Comparison of ENCODE assay signal across 8 cellular contexts in the genomic region with DNA sequence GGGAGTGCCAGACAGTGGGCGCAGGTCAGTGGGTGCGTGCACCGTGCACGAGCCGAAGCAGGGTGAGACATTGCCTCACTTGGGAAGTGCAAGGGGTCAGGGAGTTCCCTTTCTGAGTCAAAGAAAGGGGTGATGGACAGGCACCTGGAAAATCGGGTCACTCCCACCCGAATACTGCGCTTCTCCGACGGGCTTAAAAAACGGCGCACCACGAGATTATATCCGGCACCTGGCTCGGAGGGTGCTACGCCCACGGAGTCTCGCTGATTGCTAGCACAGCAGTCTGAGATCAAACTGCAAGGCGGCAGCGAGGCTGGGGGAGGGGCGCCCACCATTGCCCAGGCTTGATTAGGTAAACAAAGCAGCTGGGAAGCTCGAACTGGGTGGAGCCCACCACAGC. TPM values are rescaled to one million over a fixed set of nuclear protein-coding genes. Genes with fewer than 3 reads are reported as not detected.
DNase-seq lines count a peak whose midpoint lies in the region; ATAC-seq, FAIRE-seq and TF ChIP-seq lines count a peak whose summit lies in the region.
"Not testable (repeated sequence)": the region's sequence is repeated elsewhere in the genome, so short reads cannot be mapped to it uniquely, and the experiment has no call there.

No MANE protein-coding gene starts in this region.

- peaks cover 34 to 40% of the 10 kb centered on the region in 2 donors for H3K27me3 Mint-ChIP-seq in T-cell
- peaks cover 26% of the 10 kb centered on the region for H3K27me3 Mint-ChIP-seq in activated T-helper 1 cell treated with anti-CD3 and anti-CD28 coated beads, Interleukin-12 subunit alpha, Interleukin-12 subunit beta, Interleukin-2, Interleukin-4 antibody, amounts not matched to agents 30 ng/mL and 10 ng/mL and 1 ng/mL, durations not matched to agents 14 hours and 24 hours and 36 hours (ENCODE audit: insufficient read depth)
- H3K27me3 Mint-ChIP-seq in glutamatergic neuron (ENCODE audit: unreplicated experiment) = not testable (repeated sequence)

- not testable (repeated sequence) for H2AK5ac ChIP-seq in mesendoderm (ENCODE audit: low read length); trophoblast cell (ENCODE audit: low read length)

- in situ Hi-C loops in mammary epithelial cell (cut with MboI; ENCODE audit: low sequenced_read_pairs in 2 of 2) = not testable (repeated sequence)

- not testable (repeated sequence) for H3K79me1 ChIP-seq in mesendoderm (ENCODE audit: low read length); trophoblast cell (ENCODE audit: low read length)

- H3K23ac ChIP-seq in mesendoderm (ENCODE audit: low read length); trophoblast cell (ENCODE audit: low read length): not testable (repeated sequence)

- H3K4me2 ChIP-seq in A549 (peak overlapping the region; percentile 47), HCT116 (ENCODE audit: low read length) (peak overlapping the region; percentile 77), trophoblast cell (ENCODE audit: low read length) (peak overlapping the region; percentile 41)
- not testable (repeated sequence) for H3K4me2 ChIP-seq in mammary epithelial cell (ENCODE audit: insufficient read depth, low read depth, low read length); mesendoderm (ENCODE audit: low read length)

- H2BK5ac ChIP-seq in mesendoderm (ENCODE audit: low read length); trophoblast cell (ENCODE audit: low read depth, low read length, poor library complexity): not testable (repeated sequence)

- H3K4me3 ChIP-seq in A549 (peak overlapping the region; percentile 26; the same call in 1 of the 3 replicates), HCT116 (replicated peaks in 1 of 2; ENCODE audit: low read depth in 1 of 2, low read length in 2 of 2) (peak overlapping the region; percentile 29 to 52)
- not testable (repeated sequence) for H3K4me3 ChIP-seq in mammary epithelial cell (replicated peaks in 1 of 3; ENCODE audit: insufficient read depth in 1 of 3, low read depth in 2 of 3, low read length in 3 of 3); mesendoderm (ENCODE audit: low read length); trophoblast cell (ENCODE audit: low read depth, low read length)

- H3K9me2 ChIP-seq in HCT116 (ENCODE audit: insufficient read depth) = not testable (repeated sequence)

- not testable (repeated sequence) for H3K9ac ChIP-seq in HCT116 (ENCODE audit: low read length); mammary epithelial cell (ENCODE audit: insufficient read depth, low read length); mesendoderm (ENCODE audit: low read length); trophoblast cell (ENCODE audit: low read length)

- not testable (repeated sequence) for H3K4me1 Mint-ChIP-seq in T-cell; activated T-helper 1 cell treated with anti-CD3 and anti-CD28 coated beads, Interleukin-12 subunit alpha, Interleukin-12 subunit beta, Interleukin-2, Interleukin-4 antibody, amounts not matched to agents 30 ng/mL and 10 ng/mL and 1 ng/mL, durations not matched to agents 14 hours and 24 hours and 36 hours (ENCODE audit: low read depth); glutamatergic neuron (ENCODE audit: low read depth, unreplicated experiment)

- H3K56ac ChIP-seq in mesendoderm (ENCODE audit: low read length) = peak overlapping the region; percentile 15

- not testable (repeated sequence) for H2AFZ ChIP-seq in HCT116 (ENCODE audit: low read depth, low read length, poor library complexity, severe bottlenecking)
- peak overlapping the region; percentile 26 for H2AFZ ChIP-seq in mammary epithelial cell (ENCODE audit: low read depth, low read length)
- H2AFZ ChIP-seq in trophoblast cell (ENCODE audit: insufficient read depth, low read length, poor library complexity) = peak overlapping the region; percentile 54

- H3K14ac ChIP-seq in trophoblast cell (ENCODE audit: low read length) = peak overlapping the region; percentile 77

- POLR2A ChIA-PET in A549 (lab: Yijun Ruan, JAX); HCT116 (lab: Charles Lee); T-cell (lab: Charles Lee): not testable (repeated sequence)

- H3K4ac ChIP-seq in mesendoderm (ENCODE audit: low read depth, low read length); trophoblast cell (ENCODE audit: low read depth, low read length): not testable (repeated sequence)

- H3K4me3 Mint-ChIP-seq in T-cell = peak overlapping the region; percentile 49 to 72 (median 56)
- peak overlapping the region; percentile 24 for H3K4me3 Mint-ChIP-seq in activated T-helper 1 cell treated with anti-CD3 and anti-CD28 coated beads, Interleukin-12 subunit alpha, Interleukin-12 subunit beta, Interleukin-2, Interleukin-4 antibody, amounts not matched to agents 30 ng/mL and 10 ng/mL and 1 ng/mL, durations not matched to agents 14 hours and 24 hours and 36 hours
- peak overlapping the region; percentile 85 for H3K4me3 Mint-ChIP-seq in glutamatergic neuron (ENCODE audit: unreplicated experiment)

- H4K5ac ChIP-seq in mesendoderm (ENCODE audit: low read length) = not testable (repeated sequence)

- H2BK120ac ChIP-seq in mesendoderm (ENCODE audit: low read depth, low read length); trophoblast cell (ENCODE audit: insufficient read depth, low read length, poor library complexity): not testable (repeated sequence)

- peak overlapping the region; percentile 62 for H4K91ac ChIP-seq in trophoblast cell (ENCODE audit: low read depth, low read length)

- H3K79me2 ChIP-seq in HCT116 (ENCODE audit: insufficient read depth, low read length); mammary epithelial cell (ENCODE audit: insufficient read depth, low read length); mesendoderm (ENCODE audit: control insufficient read depth, insufficient read depth, low read length); trophoblast cell (ENCODE audit: control insufficient read depth, insufficient read depth, low read length, poor library complexity): not testable (repeated sequence)

- H2BK15ac ChIP-seq in mesendoderm (replicated peaks; ENCODE audit: low read depth) = not testable (repeated sequence)

- peak overlapping the region in 1 of 2 donors; percentile 20 for H3K27ac Mint-ChIP-seq in T-cell
- not testable (repeated sequence) for H3K27ac Mint-ChIP-seq in activated T-helper 1 cell treated with anti-CD3 and anti-CD28 coated beads, Interleukin-12 subunit alpha, Interleukin-12 subunit beta, Interleukin-2, Interleukin-4 antibody, amounts not matched to agents 30 ng/mL and 10 ng/mL and 1 ng/mL, durations not matched to agents 14 hours and 24 hours and 36 hours
- peak overlapping the region; percentile 85 for H3K27ac Mint-ChIP-seq in glutamatergic neuron (ENCODE audit: unreplicated experiment)

- not testable (repeated sequence) for H4K8ac ChIP-seq in mesendoderm (ENCODE audit: low read depth, low read length)
- peak overlapping the region; percentile 65 for H4K8ac ChIP-seq in trophoblast cell (ENCODE audit: low read depth, low read length)

- intact Hi-C loops in HCT116 (cut with micrococcal nuclease); activated T-helper 1 cell treated with anti-CD3 and anti-CD28 coated beads, Interleukin-12 subunit alpha, Interleukin-12 subunit beta, Interleukin-2, Interleukin-4 antibody, amounts not matched to agents 30 ng/mL and 10 ng/mL and 1 ng/mL, durations not matched to agents 14 hours and 24 hours and 36 hours (cut with micrococcal nuclease); mammary epithelial cell (cut with micrococcal nuclease): not testable (repeated sequence)

- not testable (repeated sequence) for TF ChIP-seq POLR2A in A549 (IDR thresholded peaks at IDR 0.05; ENCODE audit: low read length); HCT116 (IDR thresholded peaks at IDR 0.05; ENCODE audit: borderline replicate concordance, extremely low read depth, insufficient read depth, insufficient read length)

- BruUV-seq in HCT116 (replicated peaks; lab: Mats Ljungman, UMichigan); mammary epithelial cell (replicated peaks; lab: Mats Ljungman, UMichigan): not testable (repeated sequence)

- dilution Hi-C loops in mammary epithelial cell (cut with HindIII; ENCODE audit: low sequenced_read_pairs) = loop anchor here (25.0 kb wide), 1 partner anchor 314 kb away; no protein-coding TSS in a partner anchor

- not testable (repeated sequence) for FAIRE-seq in A549 (lab: Jason Lieb, UNC)

- CTCF ChIA-PET in A549 (lab: Yijun Ruan, JAX) = interaction anchor here (1.7 kb wide), 1 partner anchor 10 kb away, joined by 4 read pairs; no protein-coding TSS in a partner anchor
- CTCF ChIA-PET in HCT116 (lab: Charles Lee) = interaction anchor here (1.1 kb wide), 1 partner anchor 9 kb away, joined by 5 read pairs; no protein-coding TSS in a partner anchor
- CTCF ChIA-PET in T-cell (lab: Charles Lee); mammary epithelial cell (lab: Charles Lee; ENCODE audit: low non-redundant PET): not testable (repeated sequence)

- not testable (repeated sequence) for H4K12ac ChIP-seq in trophoblast cell (ENCODE audit: low read depth, low read length)

- H3K36me3 Mint-ChIP-seq in T-cell; activated T-helper 1 cell treated with anti-CD3 and anti-CD28 coated beads, Interleukin-12 subunit alpha, Interleukin-12 subunit beta, Interleukin-2, Interleukin-4 antibody, amounts not matched to agents 30 ng/mL and 10 ng/mL and 1 ng/mL, durations not matched to agents 14 hours and 24 hours and 36 hours (ENCODE audit: low read depth); glutamatergic neuron (ENCODE audit: unreplicated experiment): not testable (repeated sequence)

- not testable (repeated sequence) for H3K4me1 ChIP-seq in A549; HCT116 (ENCODE audit: control insufficient read depth in 1 of 2, insufficient read depth in 2 of 2, low read length in 2 of 2); mammary epithelial cell (ENCODE audit: insufficient read depth, low read length); mesendoderm (ENCODE audit: control insufficient read depth, low read depth, low read length); trophoblast cell (ENCODE audit: control insufficient read depth in 1 of 2, insufficient read depth in 2 of 2, low read length in 2 of 2)

- not testable (repeated sequence) for H3K9me3 ChIP-seq in A549; HCT116 (ENCODE audit: control insufficient read depth in 1 of 2, insufficient read depth in 1 of 2, low read depth in 1 of 2, low read length in 2 of 2); mammary epithelial cell (replicated peaks; ENCODE audit: insufficient read depth, low read length); trophoblast cell (ENCODE audit: insufficient read depth, low read depth, low read length)

- not testable (repeated sequence) for H3K9me3 Mint-ChIP-seq in T-cell; activated T-helper 1 cell treated with anti-CD3 and anti-CD28 coated beads, Interleukin-12 subunit alpha, Interleukin-12 subunit beta, Interleukin-2, Interleukin-4 antibody, amounts not matched to agents 30 ng/mL and 10 ng/mL and 1 ng/mL, durations not matched to agents 14 hours and 24 hours and 36 hours; glutamatergic neuron (ENCODE audit: unreplicated experiment)

- WGBS in A549 (ENCODE audit: missing lambda C conversion rate) = 37% methylated on average over 6 of the region's 22 CpGs
- WGBS in mammary epithelial cell (ENCODE audit: low coverage, missing lambda C conversion rate) = 60% methylated on average over 10 of the region's 22 CpGs
- WGBS in mesendoderm (ENCODE audit: extremely low coverage, insufficient coverage, low lambda C conversion rate) = no CpG with 5 or more reads among the region's 22 CpGs
- no CpG with 5 or more reads among the region's 22 CpGs for WGBS in trophoblast cell (ENCODE audit: extremely low coverage, insufficient coverage, insufficient read length)

- not testable (repeated sequence) for H3K27me3 ChIP-seq in HCT116 (ENCODE audit: insufficient read depth, low read length); mammary epithelial cell (ENCODE audit: insufficient read depth, low read length); mesendoderm (ENCODE audit: insufficient read depth, low read length, poor library complexity); trophoblast cell (ENCODE audit: insufficient read depth, low read length)

- not testable (repeated sequence) for H2BK12ac ChIP-seq in trophoblast cell (ENCODE audit: low read length)

- not testable (repeated sequence) for TF ChIP-seq CTCF in A549 (IDR thresholded peaks at IDR 0.05); HCT116 (IDR thresholded peaks at IDR 0.05 in 2 of 3, conservative IDR thresholded peaks at IDR 0.05 in 1 of 3; ENCODE audit: borderline replicate concordance in 1 of 3, insufficient read depth in 1 of 3, low read depth in 2 of 3, low read length in 2 of 3); mammary epithelial cell (conservative IDR thresholded peaks at IDR 0.05 in 1 of 2, IDR thresholded peaks at IDR 0.05 in 1 of 2; ENCODE audit: extremely low read depth in 1 of 2, insufficient read depth in 1 of 2, low read depth in 1 of 2, low read length in 2 of 2); glutamatergic neuron (IDR thresholded peaks at IDR 0.05; ENCODE audit: partially characterized antibody, unreplicated experiment)

- H3K18ac ChIP-seq in mesendoderm (ENCODE audit: low read length); trophoblast cell (ENCODE audit: low read length): not testable (repeated sequence)

- RAD21 ChIA-PET in HCT116 (lab: Charles Lee; ENCODE audit: low non-redundant PET in 1 of 2, low total read pairs in 2 of 2, uncharacterized antibody in 2 of 2, unreplicated experiment in 2 of 2) = not testable (repeated sequence)

- TF ChIP-seq RAD21 in A549 (conservative IDR thresholded peaks at IDR 0.05 in 1 of 2, IDR thresholded peaks at IDR 0.05 in 1 of 2); HCT116 (IDR thresholded peaks at IDR 0.05; ENCODE audit: low read depth): not testable (repeated sequence)

- not testable (repeated sequence) for TF ChIP-seq EP300 in A549 (IDR thresholded peaks at IDR 0.05)

- DNase-seq in A549 (ENCODE audit: low read depth in 1 of 2, low spot score in 1 of 2); HCT116 (ENCODE audit: low read depth, low spot score); activated T-helper 1 cell treated with anti-CD3 and anti-CD28 coated beads, Interleukin-12 subunit alpha, Interleukin-12 subunit beta, Interleukin-2, Interleukin-4 antibody, amounts not matched to agents 30 ng/mL and 10 ng/mL and 1 ng/mL, durations not matched to agents 14 hours and 24 hours and 36 hours (ENCODE audit: low spot score); mammary epithelial cell; glutamatergic neuron; mesendoderm; trophoblast cell: not testable (repeated sequence)
- peak in 5 of 34 experiments; percentile 2 to 20 (median 8) for DNase-seq in T-cell

- H3K36me3 ChIP-seq in HCT116 (ENCODE audit: control insufficient read depth in 1 of 2, insufficient read depth in 2 of 2, low read length in 2 of 2); mammary epithelial cell (ENCODE audit: insufficient read depth, low read length); mesendoderm (ENCODE audit: control insufficient read depth, insufficient read depth, low read length); trophoblast cell (ENCODE audit: control insufficient read depth in 1 of 2, insufficient read depth in 2 of 2, low read length in 2 of 2): not testable (repeated sequence)

- peak overlapping the region in 1 of 2 experiments; percentile 53; a peak in 2 of 6 replicates for H3K27ac ChIP-seq in A549
- not testable (repeated sequence) for H3K27ac ChIP-seq in HCT116 (ENCODE audit: low read depth, low read length); mammary epithelial cell (ENCODE audit: insufficient read depth, low read depth, low read length); mesendoderm (ENCODE audit: low read depth, low read length); trophoblast cell (ENCODE audit: low read depth, low read length)

- H4K20me1 ChIP-seq in HCT116 (ENCODE audit: insufficient read depth); mammary epithelial cell (ENCODE audit: insufficient read depth, low read length): not testable (repeated sequence)

- not testable (repeated sequence) for ATAC-seq in A549; HCT116; T-cell (replicated peaks in 1 of 4)

RNA-seq across cellular contexts. Expression of gene TSPAN2, which starts 58.6 kb away (rescaled TPM):
- polyA plus RNA-seq in A549 (2011; rRNA removed) (1.4 and 1.7 TPM in 2 replicates), A549 (2017; fragmentation: RNase III; extraction: RNeasy Plus Mini Kit Qiagen cat#74134 plus additional on column Dnase treatment) (2.1 to 3.2 TPM (median 2.7 TPM) in 3 replicates), mammary epithelial cell (0.07 TPM)
- 0.30 and 0.58 TPM in 2 replicates for polyA plus RNA-seq in A549 (2012; cell fraction: cytosol; rRNA removed)
- 0.16 and 0.24 TPM in 2 replicates for polyA plus RNA-seq in A549 (2012; cell fraction: nucleus; rRNA removed)
- polyA minus RNA-seq in A549 (2011; rRNA and poly(A)+ RNA removed) = 0.29 and 1.4 TPM in 2 replicates
- total RNA-seq in HCT116 (2021; ENCODE audit: unreplicated experiment) (0.98 TPM), T-cell (1 to 10 TPM; 2.1 to 8.7 (median 4.0) TPM), mammary epithelial cell (1 to 10 TPM in 1 of 2 donors, under 1 TPM in 1; 0.28 to 1.0 TPM), glutamatergic neuron (ENCODE audit: unreplicated experiment) (11.2 TPM)
- 0.15 and 0.69 TPM in 2 replicates for polyA plus RNA-seq in HCT116 (2012)
- total RNA-seq in activated T-helper 1 cell treated with anti-CD3 and anti-CD28 coated beads, Interleukin-12 subunit alpha, Interleukin-12 subunit beta, Interleukin-2, Interleukin-4 antibody, amounts not matched to agents 30 ng/mL and 10 ng/mL and 1 ng/mL, durations not matched to agents 14 hours and 24 hours and 36 hours = 0.34 and 0.44 TPM in 2 replicates
- polyA minus RNA-seq in mammary epithelial cell = 1.4 TPM
- 3.9 TPM for polyA plus RNA-seq in mesendoderm (2013, experiment 1 of 2)
- polyA plus RNA-seq in mesendoderm (2013, experiment 2 of 2) = 4.5 TPM
- polyA plus RNA-seq in trophoblast cell (2013) = 18.9 and 20.8 TPM in 2 replicates

Comparison
In these comparisons a context has a peak if more than half of its experiments do, and no peak if none do; other contexts are left out.
1. H3K4me3 Mint-ChIP-seq: peak in every context shown above with its lines; median percentile 85 in glutamatergic neuron; 56 in T-cell; 24 in activated T-helper 1 cell treated with anti-CD3 and anti-CD28 coated beads, Interleukin-12 subunit alpha, Interleukin-12 subunit beta, Interleukin-2, Interleukin-4 antibody, amounts not matched to agents 30 ng/mL and 10 ng/mL and 1 ng/mL, durations not matched to agents 14 hours and 24 hours and 36 hours.